In genomic region chr1:51740652-51741051, GRCh38 we compare ENCODE assay signal across 1 cellular context.
TF ChIP-seq lines count a peak whose summit lies in the region.

No MANE protein-coding gene starts in this region.

TF ChIP-seq in HEK293, 187 proteins besides CTCF, POLR2A, EP300 and RAD21 (continued from another document):
- TF ChIP-seq ZXDB (tag by site-specific recombination; IDR thresholded peaks at IDR 0.05) (peak; percentile 45; the same call in 1 of the 2 replicates), ZNF544 (tag by site-specific recombination; IDR thresholded peaks at IDR 0.05) (no peak), ZNF704 (tag by site-specific recombination; IDR thresholded peaks at IDR 0.05) (no peak), ZNF26 (tag by site-specific recombination; IDR thresholded peaks at IDR 0.05) (no peak), ZBTB8A (tag by site-specific recombination; IDR thresholded peaks at IDR 0.05) (0 out of 2 replicates have a peak, but pooled peaks have one; percentile 12), ZNF366 (tag by site-specific recombination; conservative IDR thresholded peaks at IDR 0.05) (no peak), GFI1B (tag by site-specific recombination; IDR thresholded peaks at IDR 0.05) (no peak), ELK4 (IDR thresholded peaks at IDR 0.05; ENCODE audit: borderline replicate concordance, low read depth, low read length) (no peak), KLF7 (tag by site-specific recombination; IDR thresholded peaks at IDR 0.05; ENCODE audit: borderline replicate concordance) (no peak), ZNF391 (tag by site-specific recombination; IDR thresholded peaks at IDR 0.05; ENCODE audit: borderline replicate concordance, low read depth) (no peak), SETDB1 (IDR thresholded peaks at IDR 0.05; ENCODE audit: insufficient read length, low read length) (no peak), ZBTB44 (tag by site-specific recombination; IDR thresholded peaks at IDR 0.05) (peak; percentile 57), ZNF513 (tag by site-specific recombination; IDR thresholded peaks at IDR 0.05) (peak; percentile 30; the same call in 1 of the 2 replicates), ZNF449 (tag by site-specific recombination; IDR thresholded peaks at IDR 0.05) (no peak), ZNF202 (tag by site-specific recombination; IDR thresholded peaks at IDR 0.05; ENCODE audit: borderline replicate concordance) (no peak), ZNF37A (tag by site-specific recombination; IDR thresholded peaks at IDR 0.05) (no peak), SCRT1 (tag by site-specific recombination; IDR thresholded peaks at IDR 0.05; ENCODE audit: borderline replicate concordance) (peak; percentile 60; the same call in 1 of the 2 replicates), ZNF792 (tag by site-specific recombination; IDR thresholded peaks at IDR 0.05) (no peak), ZNF184 (tag by site-specific recombination; IDR thresholded peaks at IDR 0.05) (no peak), ZNF10 (tag by site-specific recombination; IDR thresholded peaks at IDR 0.05) (no peak), PBX3 (CRISPR knock-in tag; IDR thresholded peaks at IDR 0.05) (no peak), ZNF404 (tag by site-specific recombination; IDR thresholded peaks at IDR 0.05) (no peak), YY1 (tag by site-specific recombination; IDR thresholded peaks at IDR 0.05) (no peak), ZNF658 (tag by site-specific recombination; IDR thresholded peaks at IDR 0.05) (no peak), ZNF214 (tag by site-specific recombination; IDR thresholded peaks at IDR 0.05; ENCODE audit: borderline replicate concordance) (no peak), ZNF621 (tag by site-specific recombination; IDR thresholded peaks at IDR 0.05) (no peak), MEIS1 (CRISPR knock-in tag; IDR thresholded peaks at IDR 0.05; ENCODE audit: borderline replicate concordance) (no peak), PRDM2 (tag by site-specific recombination; IDR thresholded peaks at IDR 0.05; ENCODE audit: borderline replicate concordance) (no peak)
